ENCODE assay signal across 9 cellular contexts in genomic region chr6:136846046-136846445, GRCh38. TPM values are rescaled to one million over a fixed set of nuclear protein-coding genes. Genes with fewer than 3 reads are reported as not detected.
DNase-seq lines count a peak whose midpoint lies in the region; ATAC-seq and TF ChIP-seq lines count a peak whose summit lies in the region.
"Had no signal": no experiment of that assay in that cellular context is flagged by ENCODE, and none has a peak within 500 bp of the region (broad histone marks: within the 10 kb centered on the region; RNA-seq: fewer than 3 reads in every experiment).

No MANE protein-coding gene starts in this region.

- peaks cover 4% of the 10 kb centered on the region for H3K36me3 ChIP-seq in SK-N-MC (ENCODE audit: insufficient read depth, low read length)

- H3K9me3 ChIP-seq in SK-N-MC (ENCODE audit: low read depth, low read length), result no peaks in the 10 kb centered on the region

- no peaks in the 10 kb centered on the region for H3K4me1 Mint-ChIP-seq in endothelial cell (ENCODE audit: unreplicated experiment)
- H3K4me1 Mint-ChIP-seq in nephron, result peaks cover 4% of the 10 kb centered on the region

- no peak overlapping the region for H3K4me3 Mint-ChIP-seq in endothelial cell (ENCODE audit: unreplicated experiment)
- H3K4me3 Mint-ChIP-seq in nephron, result no peak overlapping the region
- H3K4me3 Mint-ChIP-seq: central memory CD8-positive, alpha-beta T cell had no signal

- no peaks in the 10 kb centered on the region for H3K9me3 Mint-ChIP-seq in endothelial cell (ENCODE audit: unreplicated experiment)
- peaks cover 25% of the 10 kb centered on the region for H3K9me3 Mint-ChIP-seq in nephron
- H3K9me3 Mint-ChIP-seq: central memory CD8-positive, alpha-beta T cell had no signal

- H3K27ac ChIP-seq in SK-N-MC, result no peak overlapping the region

- H3K27ac Mint-ChIP-seq in endothelial cell (ENCODE audit: unreplicated experiment), result no peak overlapping the region
- H3K27ac Mint-ChIP-seq in nephron, result no peak overlapping the region

- ATAC-seq in HG02970 (IDR thresholded peaks at IDR 0.05; ENCODE audit: low FRiP score, unreplicated experiment), result no peak
- no peak for ATAC-seq in GM21717 (IDR thresholded peaks at IDR 0.05; ENCODE audit: unreplicated experiment)

- no peaks in the 10 kb centered on the region for H3K27me3 Mint-ChIP-seq in endothelial cell (ENCODE audit: unreplicated experiment)
- H3K27me3 Mint-ChIP-seq in nephron (ENCODE audit: low read depth), result no peaks in the 10 kb centered on the region
- H3K27me3 Mint-ChIP-seq: central memory CD8-positive, alpha-beta T cell had no signal

- H3K4me3 ChIP-seq in Jurkat, Clone E6-1 (ENCODE audit: low read length), result no peak overlapping the region
- H3K4me3 ChIP-seq in SK-N-MC, result no peak overlapping the region

- peak; percentile 2 for DNase-seq in activated T-cell treated with anti-CD3 and anti-CD28 coated beads for 1 hour (ENCODE audit: low read depth)
- no peak for DNase-seq in activated T-cell treated with anti-CD3 and anti-CD28 coated beads, Interleukin-2, amount 50 U/mL, for 1 hour
- peak; percentile 55 for DNase-seq in Jurkat, Clone E6-1 (ENCODE audit: low read depth, low spot score)
- peak; percentile 50 for DNase-seq in SK-N-MC (ENCODE audit: low read depth, low spot score)
- DNase-seq in endothelial cell (ENCODE audit: low spot score), result peak; percentile 35

- H3K36me3 Mint-ChIP-seq in endothelial cell (ENCODE audit: low read depth, unreplicated experiment) (peaks cover 14% of the 10 kb centered on the region), nephron (ENCODE audit: low read depth) (peaks cover 56% of the 10 kb centered on the region)

- TF ChIP-seq CTCF in endothelial cell (IDR thresholded peaks at IDR 0.05; ENCODE audit: unreplicated experiment), result peak; percentile 88
- peak; percentile 52 to 73 (median 55) for TF ChIP-seq CTCF in nephron (IDR thresholded peaks at IDR 0.05; ENCODE audit: unreplicated experiment in 3 of 3)

- H3K9ac ChIP-seq in SK-N-MC (ENCODE audit: insufficient read length), result no peak overlapping the region

RNA-seq across cellular contexts. Expression of gene PEX7, which starts 23.7 kb away (rescaled TPM):
- polyA plus RNA-seq in Jurkat, Clone E6-1 (2012; ENCODE audit: insufficient read depth, insufficient read length), result 7.9 TPM
- 3.7 TPM for total RNA-seq in endothelial cell (ENCODE audit: unreplicated experiment)

RNA-seq across cellular contexts. Expression of gene MAP3K5, which starts 53.8 kb away (rescaled TPM):
- 6.6 TPM for polyA plus RNA-seq in Jurkat, Clone E6-1 (2012; ENCODE audit: insufficient read depth, insufficient read length)
- total RNA-seq in endothelial cell (ENCODE audit: unreplicated experiment), result 0.33 TPM
